8 cellular contexts compared by ENCODE assay signal in genomic region chr10:100481462-100482081, GRCh38. TPM values are rescaled to one million over a fixed set of nuclear protein-coding genes. Genes with fewer than 3 reads are reported as not detected.
A peak's percentile ranks its signal among the peaks of the same experiment; 100 is the strongest.
DNase-seq lines count a peak whose midpoint lies in the region; ATAC-seq and TF ChIP-seq lines count a peak whose summit lies in the region.

No MANE protein-coding gene starts in this region.

- H2AFZ ChIP-seq in OCI-LY1 (ENCODE audit: low read length): no peak overlapping the region

- TF ChIP-seq CTCF in OCI-LY1 (IDR thresholded peaks at IDR 0.05; ENCODE audit: low read length): no peak

- no peaks in the 10 kb centered on the region for H3F3A ChIP-seq in OCI-LY1 (ENCODE audit: insufficient read depth, low read length)

- no peaks in the 10 kb centered on the region for H4K20me1 ChIP-seq in OCI-LY1 (ENCODE audit: insufficient read depth, low read length)

- H3K9ac ChIP-seq in OCI-LY1 (ENCODE audit: low read length) (no peak overlapping the region), mucosa of stomach (ENCODE audit: low read length) (no peak overlapping the region)

- no peak overlapping the region for H3K27ac ChIP-seq in OCI-LY1 (ENCODE audit: low read depth, low read length, poor library complexity, severe bottlenecking)

- H3K9me3 ChIP-seq in OCI-LY1 (ENCODE audit: low read length) (no peaks in the 10 kb centered on the region), mucosa of stomach (ENCODE audit: control insufficient read depth, low read length) (no peaks in the 10 kb centered on the region)

- no peaks in the 10 kb centered on the region for H3K27me3 ChIP-seq in OCI-LY1 (ENCODE audit: insufficient read depth, low read length)
- H3K27me3 ChIP-seq in mucosa of stomach (ENCODE audit: control insufficient read depth, insufficient read depth, low read length): peaks cover 31% of the 10 kb centered on the region

- ATAC-seq in GM21515 (IDR thresholded peaks at IDR 0.05; ENCODE audit: unreplicated experiment) (peak; percentile 97), esophagus mucosa (peak; percentile 96)

- no peaks in the 10 kb centered on the region for H3K9me2 ChIP-seq in OCI-LY1 (ENCODE audit: low read depth, low read length)

- DNase-seq in D341Med (ENCODE audit: low spot score) (peak; percentile 84), HuH-7 (ENCODE audit: low spot score) (peak; percentile 72), activated T-cell treated with anti-CD3 and anti-CD28 coated beads for 4 hours (peak; percentile 95)
- peak; percentile 72 for DNase-seq in stimulated activated CD8-positive, alpha-beta memory T cell treated with anti-CD3 and anti-CD28 coated beads, Interleukin-4, amount 100 ng/mL, for 24 hours (ENCODE audit: low read depth)

- H3K4me3 ChIP-seq in OCI-LY1 (ENCODE audit: low read depth, low read length, poor library complexity, severe bottlenecking): peak overlapping the region; percentile 43
- peak overlapping the region; percentile 57 for H3K4me3 ChIP-seq in mucosa of stomach (ENCODE audit: low read length)

- H3K79me2 ChIP-seq in OCI-LY1 (ENCODE audit: insufficient read depth, low read length): no peaks in the 10 kb centered on the region

- peak overlapping the region; percentile 59; the same call in 1 of the 2 replicates for H3K4me2 ChIP-seq in OCI-LY1 (ENCODE audit: low read length)

- H3K4me1 ChIP-seq in OCI-LY1 (ENCODE audit: insufficient read depth, low read length, severe bottlenecking) (peaks cover 14% of the 10 kb centered on the region), mucosa of stomach (ENCODE audit: control insufficient read depth, insufficient read depth, low read length) (peaks cover 16% of the 10 kb centered on the region)

- H3K36me3 ChIP-seq in OCI-LY1 (ENCODE audit: insufficient read depth, low read length) (no peaks in the 10 kb centered on the region), mucosa of stomach (ENCODE audit: control insufficient read depth, insufficient read depth, low read length) (no peaks in the 10 kb centered on the region)

RNA-seq across cellular contexts. Expression of gene WNT8B, which starts 18.8 kb away (rescaled TPM):
- not detected for total RNA-seq in esophagus mucosa

RNA-seq across cellular contexts. Expression of gene SEC31B, which starts 38.1 kb away (rescaled TPM):
- total RNA-seq in esophagus mucosa: 3.2 TPM

RNA-seq across cellular contexts. Expression of gene NDUFB8, which starts 48.1 kb away (rescaled TPM):
- 144 TPM for total RNA-seq in esophagus mucosa

RNA-seq across cellular contexts. Expression of gene HIF1AN, which starts 54.2 kb away (rescaled TPM):
- total RNA-seq in esophagus mucosa: 24.5 TPM
